ENCODE assay signal across 1 cellular context in genomic region chr7:69889338-69890080, GRCh38.
TF ChIP-seq lines count a peak whose summit lies in the region.

No MANE protein-coding gene starts in this region.

TF ChIP-seq in GM12878, 131 proteins besides CTCF, POLR2A, EP300 and RAD21 (continued from another document and continues in another):
- TF ChIP-seq, protein P1, sequence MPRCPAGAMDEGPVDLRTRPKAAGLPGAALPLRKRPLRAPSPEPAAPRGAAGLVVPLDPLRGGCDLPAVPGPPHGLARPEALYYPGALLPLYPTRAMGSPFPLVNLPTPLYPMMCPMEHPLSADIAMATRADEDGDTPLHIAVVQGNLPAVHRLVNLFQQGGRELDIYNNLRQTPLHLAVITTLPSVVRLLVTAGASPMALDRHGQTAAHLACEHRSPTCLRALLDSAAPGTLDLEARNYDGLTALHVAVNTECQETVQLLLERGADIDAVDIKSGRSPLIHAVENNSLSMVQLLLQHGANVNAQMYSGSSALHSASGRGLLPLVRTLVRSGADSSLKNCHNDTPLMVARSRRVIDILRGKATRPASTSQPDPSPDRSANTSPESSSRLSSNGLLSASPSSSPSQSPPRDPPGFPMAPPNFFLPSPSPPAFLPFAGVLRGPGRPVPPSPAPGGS (IDR thresholded peaks at IDR 0.05; ENCODE audit: borderline replicate concordance, insufficient read depth, low read depth, low read length, poor library complexity, severe bottlenecking): no peak
- TF ChIP-seq MYC (IDR thresholded peaks at IDR 0.05; ENCODE audit: insufficient read depth, insufficient read length, insufficient replicate concordance, low read length, severe bottlenecking) (no peak), SMARCA5 (IDR thresholded peaks at IDR 0.05) (no peak), ZSCAN29 (IDR thresholded peaks at IDR 0.05) (no peak), ATF3 (IDR thresholded peaks at IDR 0.05; ENCODE audit: borderline replicate concordance, extremely low read depth, low read depth, low read length) (no peak), PML (IDR thresholded peaks at IDR 0.05; ENCODE audit: low read length) (peak; percentile 78; the same call in 1 of the 2 replicates), NRF1 (conservative IDR thresholded peaks at IDR 0.05; ENCODE audit: low read depth, low read length) (no peak), NFIC (IDR thresholded peaks at IDR 0.05; ENCODE audit: low read depth, low read length) (peak; percentile 88), RUNX3 (IDR thresholded peaks at IDR 0.05; ENCODE audit: low read length) (peak; percentile 96), ASH2L (IDR thresholded peaks at IDR 0.05; ENCODE audit: borderline replicate concordance, low read depth) (no peak), RCOR1 (conservative IDR thresholded peaks at IDR 0.05; ENCODE audit: low read depth, low read length) (no peak), CBX3 (IDR thresholded peaks at IDR 0.05; ENCODE audit: borderline replicate concordance, low read depth) (no peak), ZNF207 (IDR thresholded peaks at IDR 0.05; ENCODE audit: borderline replicate concordance) (no peak), CREM (IDR thresholded peaks at IDR 0.05; ENCODE audit: low read depth) (peak; percentile 65), MEF2A (IDR thresholded peaks at IDR 0.05; ENCODE audit: insufficient read depth, low read depth, low read length) (no peak), CEBPZ (IDR thresholded peaks at IDR 0.05; ENCODE audit: low read depth, low read length) (no peak), SUZ12 (IDR thresholded peaks at IDR 0.05; ENCODE audit: unreplicated experiment) (no peak), RBBP5 (conservative IDR thresholded peaks at IDR 0.05) (0 out of 2 replicates have a peak, but pooled peaks have one; percentile 31), ZNF24 (IDR thresholded peaks at IDR 0.05) (no peak), SIX5 (IDR thresholded peaks at IDR 0.05; ENCODE audit: low read depth, low read length, severe bottlenecking) (no peak), CHD1 (IDR thresholded peaks at IDR 0.05; ENCODE audit: low read depth, low read length) (no peak), CUX1 (IDR thresholded peaks at IDR 0.05; ENCODE audit: insufficient replicate concordance, low read depth, low read length) (no peak), NBN (IDR thresholded peaks at IDR 0.05) (no peak), NR2F1 (conservative IDR thresholded peaks at IDR 0.05) (no peak), KDM1A (IDR thresholded peaks at IDR 0.05; ENCODE audit: borderline replicate concordance) (no peak), SMC3 (IDR thresholded peaks at IDR 0.05; ENCODE audit: borderline replicate concordance, low read length) (no peak), CHD4 (IDR thresholded peaks at IDR 0.05) (no peak), MTA2 (IDR thresholded peaks at IDR 0.05; ENCODE audit: low read depth) (peak; percentile 64), NR2C2 (IDR thresholded peaks at IDR 0.05; ENCODE audit: borderline replicate concordance, control insufficient read depth, insufficient read length, low read depth) (no peak), IRF4 (IDR thresholded peaks at IDR 0.05; ENCODE audit: low read depth, low read length) (no peak), RB1 (IDR thresholded peaks at IDR 0.05; ENCODE audit: borderline replicate concordance) (no peak), FOXM1 (IDR thresholded peaks at IDR 0.05; ENCODE audit: low read depth, low read length) (peak; percentile 84), TBL1XR1 (IDR thresholded peaks at IDR 0.05; ENCODE audit: low read depth, low read length) (no peak), SMAD1 (IDR thresholded peaks at IDR 0.05; ENCODE audit: low read depth, partially characterized antibody) (no peak), PKNOX1 (IDR thresholded peaks at IDR 0.05) (peak; percentile 37), NFXL1 (IDR thresholded peaks at IDR 0.05; ENCODE audit: borderline replicate concordance) (no peak), STAT1 (conservative IDR thresholded peaks at IDR 0.05) (no peak), ZBED1 (IDR thresholded peaks at IDR 0.05; ENCODE audit: borderline replicate concordance) (no peak; the same call in 1 of the 2 replicates), USF1 (IDR thresholded peaks at IDR 0.05; ENCODE audit: borderline replicate concordance, extremely low read length, insufficient read depth, low read depth, low read length) (no peak), LARP7 (IDR thresholded peaks at IDR 0.05) (no peak), JUNB (IDR thresholded peaks at IDR 0.05) (peak; percentile 77), RAD51 (IDR thresholded peaks at IDR 0.05) (no peak), ZNF217 (IDR thresholded peaks at IDR 0.05) (no peak), HCFC1 (IDR thresholded peaks at IDR 0.05; ENCODE audit: low read length) (no peak), NR2C1 (IDR thresholded peaks at IDR 0.05) (no peak), PBX3 (IDR thresholded peaks at IDR 0.05; ENCODE audit: insufficient replicate concordance, low read depth, low read length) (no peak), TCF7 (IDR thresholded peaks at IDR 0.05; ENCODE audit: borderline replicate concordance) (no peak), IRF3 (IDR thresholded peaks at IDR 0.05) (no peak)
- TF ChIP-seq, protein P2, sequence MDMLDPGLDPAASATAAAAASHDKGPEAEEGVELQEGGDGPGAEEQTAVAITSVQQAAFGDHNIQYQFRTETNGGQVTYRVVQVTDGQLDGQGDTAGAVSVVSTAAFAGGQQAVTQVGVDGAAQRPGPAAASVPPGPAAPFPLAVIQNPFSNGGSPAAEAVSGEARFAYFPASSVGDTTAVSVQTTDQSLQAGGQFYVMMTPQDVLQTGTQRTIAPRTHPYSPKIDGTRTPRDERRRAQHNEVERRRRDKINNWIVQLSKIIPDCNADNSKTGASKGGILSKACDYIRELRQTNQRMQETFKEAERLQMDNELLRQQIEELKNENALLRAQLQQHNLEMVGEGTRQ (IDR thresholded peaks at IDR 0.05; ENCODE audit: borderline replicate concordance, low read depth, low read length): no peak
- TF ChIP-seq, protein P3, sequence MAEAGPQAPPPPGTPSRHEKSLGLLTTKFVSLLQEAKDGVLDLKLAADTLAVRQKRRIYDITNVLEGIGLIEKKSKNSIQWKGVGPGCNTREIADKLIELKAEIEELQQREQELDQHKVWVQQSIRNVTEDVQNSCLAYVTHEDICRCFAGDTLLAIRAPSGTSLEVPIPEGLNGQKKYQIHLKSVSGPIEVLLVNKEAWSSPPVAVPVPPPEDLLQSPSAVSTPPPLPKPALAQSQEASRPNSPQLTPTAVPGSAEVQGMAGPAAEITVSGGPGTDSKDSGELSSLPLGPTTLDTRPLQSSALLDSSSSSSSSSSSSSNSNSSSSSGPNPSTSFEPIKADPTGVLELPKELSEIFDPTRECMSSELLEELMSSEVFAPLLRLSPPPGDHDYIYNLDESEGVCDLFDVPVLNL (IDR thresholded peaks at IDR 0.05; ENCODE audit: low read depth, low read length): no peak
